8 cellular contexts compared by ENCODE assay signal in the genomic region with DNA sequence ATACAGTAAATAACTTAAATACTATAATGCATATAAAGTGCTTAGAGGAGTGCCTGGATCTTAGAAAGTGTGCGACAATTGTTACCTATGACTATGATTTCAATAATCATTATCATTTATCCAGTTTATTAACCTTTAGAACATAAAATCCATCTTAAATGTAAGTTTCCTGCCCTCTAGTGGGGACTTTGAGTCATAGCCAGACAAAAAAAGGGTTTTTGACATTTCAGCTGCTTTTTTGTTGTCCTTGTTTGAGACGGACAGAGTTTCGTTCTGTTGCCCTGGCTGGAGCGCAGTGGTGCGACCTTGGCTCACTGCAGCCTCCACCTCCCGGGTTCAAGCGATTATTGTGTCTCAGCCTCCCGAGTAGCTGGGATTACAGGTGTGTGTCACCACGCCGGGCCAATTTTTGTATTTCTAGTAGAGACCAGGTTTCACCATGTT.
DNase-seq lines count a peak whose midpoint lies in the region; ATAC-seq and TF ChIP-seq lines count a peak whose summit lies in the region.

No MANE protein-coding gene starts in this region.

- peak overlapping the region; percentile 18 for H3K4me3 ChIP-seq in choroid plexus epithelial cell (ENCODE audit: low read depth, low read length)

- peaks cover 3% of the 10 kb centered on the region for H3K9me3 Mint-ChIP-seq in nephron
- no peaks in the 10 kb centered on the region for H3K9me3 Mint-ChIP-seq in activated naive CD8-positive, alpha-beta T cell treated with anti-CD3 and anti-CD28 coated beads, Interleukin-2, amount 50 U/mL, for 24 hours

- H3K4me1 Mint-ChIP-seq in nephron, result no peaks in the 10 kb centered on the region
- peaks cover 2% of the 10 kb centered on the region for H3K4me1 Mint-ChIP-seq in activated naive CD8-positive, alpha-beta T cell treated with anti-CD3 and anti-CD28 coated beads, Interleukin-2, amount 50 U/mL, for 24 hours

- no peak overlapping the region for H3K4me3 Mint-ChIP-seq in nephron
- H3K4me3 Mint-ChIP-seq in activated naive CD8-positive, alpha-beta T cell treated with anti-CD3 and anti-CD28 coated beads, Interleukin-2, amount 50 U/mL, for 24 hours, result no peak overlapping the region

- ATAC-seq in activated naive CD8-positive, alpha-beta T cell treated with anti-CD3 and anti-CD28 coated beads, Interleukin-2, amount 50 U/mL, for 24 hours, result no peak

- TF ChIP-seq CTCF in GM12872 (IDR thresholded peaks at IDR 0.05; ENCODE audit: insufficient read depth, low read depth, low read length) (peak; percentile 67), choroid plexus epithelial cell (conservative IDR thresholded peaks at IDR 0.05; ENCODE audit: low read depth, low read length) (peak; percentile 69), nephron (IDR thresholded peaks at IDR 0.05; ENCODE audit: unreplicated experiment in 3 of 3) (peak; percentile 76 to 93 (median 81))

- peaks cover 9% of the 10 kb centered on the region for H3K27me3 Mint-ChIP-seq in nephron (ENCODE audit: low read depth)
- peaks cover 5% of the 10 kb centered on the region for H3K27me3 Mint-ChIP-seq in activated naive CD8-positive, alpha-beta T cell treated with anti-CD3 and anti-CD28 coated beads, Interleukin-2, amount 50 U/mL, for 24 hours

- peak overlapping the region in 1 of 3 experiments; percentile 63 for H3K27ac Mint-ChIP-seq in nephron
- no peak overlapping the region for H3K27ac Mint-ChIP-seq in activated naive CD8-positive, alpha-beta T cell treated with anti-CD3 and anti-CD28 coated beads, Interleukin-2, amount 50 U/mL, for 24 hours

- DNase-seq in AG08396 (ENCODE audit: low spot score) (peak; percentile 28), NCI-H526 treated with DMSO at 0.1 percent for 48 hours (lab: John Stamatoyannopoulos, UW) (peak; percentile 3), choroid plexus epithelial cell (ENCODE audit: low read depth) (peak; percentile 77), iPS-NIHi11 (ENCODE audit: low spot score) (no peak)
- no peak for DNase-seq in activated CD8-positive, alpha-beta memory T cell treated with anti-CD3 and anti-CD28 coated beads, Interleukin-2, amount 50 U/mL, for 48 hours
- no peak for DNase-seq in activated naive CD8-positive, alpha-beta T cell treated with anti-CD3 and anti-CD28 coated beads, Interleukin-2, amount 50 U/mL, for 24 hours

- no peaks in the 10 kb centered on the region for H3K36me3 Mint-ChIP-seq in nephron (ENCODE audit: low read depth)
- H3K36me3 Mint-ChIP-seq in activated naive CD8-positive, alpha-beta T cell treated with anti-CD3 and anti-CD28 coated beads, Interleukin-2, amount 50 U/mL, for 24 hours (ENCODE audit: low read depth), result no peaks in the 10 kb centered on the region

Comparison
In these comparisons a context has a peak if more than half of its experiments do, and no peak if none do; other contexts are left out.
1. DNase-seq: peak in AG08396 (single experiment), NCI-H526 treated with DMSO at 0.1 percent for 48 hours (single experiment) and choroid plexus epithelial cell (single experiment); none in activated CD8-positive, alpha-beta memory T cell treated with anti-CD3 and anti-CD28 coated beads, Interleukin-2, amount 50 U/mL, for 48 hours (single experiment), activated naive CD8-positive, alpha-beta T cell treated with anti-CD3 and anti-CD28 coated beads, Interleukin-2, amount 50 U/mL, for 24 hours (single experiment) and iPS-NIHi11 (single experiment).
2. Peak in every context shown above with its lines, with median percentiles within 50 percentile points of each other: CTCF ChIP-seq.